1 cellular context compared by ENCODE assay signal in genomic region chr14:64294672-64295413, GRCh38.
TF ChIP-seq lines count a peak whose summit lies in the region.

No MANE protein-coding gene starts in this region.

TF ChIP-seq in K562, 482 proteins besides CTCF, POLR2A, EP300 and RAD21 (continued from another document):
- TF ChIP-seq E2F5 (CRISPR knock-in tag; IDR thresholded peaks at IDR 0.05), result no peak
- 0 out of 2 replicates have a peak, but pooled peaks have one; percentile 9 for TF ChIP-seq CTBP1 (IDR thresholded peaks at IDR 0.05; ENCODE audit: borderline replicate concordance)
- TF ChIP-seq ZNF785 (CRISPR knock-in tag; IDR thresholded peaks at IDR 0.05), result no peak
- TF ChIP-seq TRIM24 (IDR thresholded peaks at IDR 0.05), result no peak
- TF ChIP-seq CBX3 (IDR thresholded peaks at IDR 0.05; ENCODE audit: borderline replicate concordance in 1 of 2, low read length in 2 of 2), result no peak
- TF ChIP-seq, protein P1, sequence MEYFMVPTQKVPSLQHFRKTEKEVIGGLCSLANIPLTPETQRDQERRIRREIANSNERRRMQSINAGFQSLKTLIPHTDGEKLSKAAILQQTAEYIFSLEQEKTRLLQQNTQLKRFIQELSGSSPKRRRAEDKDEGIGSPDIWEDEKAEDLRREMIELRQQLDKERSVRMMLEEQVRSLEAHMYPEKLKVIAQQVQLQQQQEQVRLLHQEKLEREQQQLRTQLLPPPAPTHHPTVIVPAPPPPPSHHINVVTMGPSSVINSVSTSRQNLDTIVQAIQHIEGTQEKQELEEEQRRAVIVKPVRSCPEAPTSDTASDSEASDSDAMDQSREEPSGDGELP (CRISPR knock-in tag; IDR thresholded peaks at IDR 0.05; ENCODE audit: borderline replicate concordance), result no peak
- 0 out of 2 replicates have a peak, but pooled peaks have one; percentile 23 for TF ChIP-seq CXXC5 (CRISPR knock-in tag; IDR thresholded peaks at IDR 0.05)
- no peak for TF ChIP-seq TAF9B (IDR thresholded peaks at IDR 0.05; ENCODE audit: partially characterized antibody)
- TF ChIP-seq ZNF263 (CRISPR knock-in tag; IDR thresholded peaks at IDR 0.05; ENCODE audit: borderline replicate concordance), result peak; percentile 9
- no peak for TF ChIP-seq ELF1 (tag; IDR thresholded peaks at IDR 0.05)
- TF ChIP-seq SIRT6 (IDR thresholded peaks at IDR 0.05; ENCODE audit: low read depth, low read length), result no peak
- peak; percentile 4 for TF ChIP-seq RBBP5 (IDR thresholded peaks at IDR 0.05; ENCODE audit: borderline replicate concordance, insufficient read depth, low read length, poor library complexity, severe bottlenecking)
- 0 out of 2 replicates have a peak, but pooled peaks have one; percentile 31 for TF ChIP-seq ARID4B (CRISPR knock-in tag; IDR thresholded peaks at IDR 0.05)
